In the genomic region with DNA sequence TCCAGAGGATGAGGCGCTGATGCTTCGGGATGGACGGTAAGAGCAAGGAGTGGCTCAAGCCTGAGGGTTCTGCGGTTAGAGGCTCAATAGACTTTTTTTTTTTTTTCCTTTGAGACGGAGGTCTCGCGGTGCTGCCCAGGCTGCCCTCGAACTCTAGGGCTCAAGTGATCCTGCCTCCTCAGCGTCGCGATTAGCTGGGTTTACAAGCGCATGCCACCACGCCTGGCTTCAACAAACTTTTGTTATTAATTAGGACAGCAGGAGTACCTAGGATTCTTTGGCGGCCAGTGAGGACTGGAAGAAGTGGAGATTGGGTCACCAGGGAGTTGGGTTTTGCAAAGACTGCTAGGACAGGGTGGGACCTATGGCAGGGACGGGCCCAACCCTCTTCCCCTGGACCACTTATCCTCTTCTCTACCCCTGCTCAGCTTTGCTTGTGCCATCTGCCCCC, we compare ENCODE assay signal across 1 cellular context.
TF ChIP-seq lines count a peak whose summit lies in the region.

No MANE protein-coding gene starts in this region.

TF ChIP-seq in GM12878, 131 proteins besides CTCF, POLR2A, EP300 and RAD21:
- TF ChIP-seq NFYA (IDR thresholded peaks at IDR 0.05; ENCODE audit: borderline replicate concordance, low read depth, low read length), result no peak
- TF ChIP-seq GATAD2B (conservative IDR thresholded peaks at IDR 0.05; ENCODE audit: low read depth), result no peak
- TF ChIP-seq RUNX3 (IDR thresholded peaks at IDR 0.05; ENCODE audit: low read length), result peak; percentile 75
- no peak for TF ChIP-seq STAT1 (conservative IDR thresholded peaks at IDR 0.05)
- TF ChIP-seq, protein P1, sequence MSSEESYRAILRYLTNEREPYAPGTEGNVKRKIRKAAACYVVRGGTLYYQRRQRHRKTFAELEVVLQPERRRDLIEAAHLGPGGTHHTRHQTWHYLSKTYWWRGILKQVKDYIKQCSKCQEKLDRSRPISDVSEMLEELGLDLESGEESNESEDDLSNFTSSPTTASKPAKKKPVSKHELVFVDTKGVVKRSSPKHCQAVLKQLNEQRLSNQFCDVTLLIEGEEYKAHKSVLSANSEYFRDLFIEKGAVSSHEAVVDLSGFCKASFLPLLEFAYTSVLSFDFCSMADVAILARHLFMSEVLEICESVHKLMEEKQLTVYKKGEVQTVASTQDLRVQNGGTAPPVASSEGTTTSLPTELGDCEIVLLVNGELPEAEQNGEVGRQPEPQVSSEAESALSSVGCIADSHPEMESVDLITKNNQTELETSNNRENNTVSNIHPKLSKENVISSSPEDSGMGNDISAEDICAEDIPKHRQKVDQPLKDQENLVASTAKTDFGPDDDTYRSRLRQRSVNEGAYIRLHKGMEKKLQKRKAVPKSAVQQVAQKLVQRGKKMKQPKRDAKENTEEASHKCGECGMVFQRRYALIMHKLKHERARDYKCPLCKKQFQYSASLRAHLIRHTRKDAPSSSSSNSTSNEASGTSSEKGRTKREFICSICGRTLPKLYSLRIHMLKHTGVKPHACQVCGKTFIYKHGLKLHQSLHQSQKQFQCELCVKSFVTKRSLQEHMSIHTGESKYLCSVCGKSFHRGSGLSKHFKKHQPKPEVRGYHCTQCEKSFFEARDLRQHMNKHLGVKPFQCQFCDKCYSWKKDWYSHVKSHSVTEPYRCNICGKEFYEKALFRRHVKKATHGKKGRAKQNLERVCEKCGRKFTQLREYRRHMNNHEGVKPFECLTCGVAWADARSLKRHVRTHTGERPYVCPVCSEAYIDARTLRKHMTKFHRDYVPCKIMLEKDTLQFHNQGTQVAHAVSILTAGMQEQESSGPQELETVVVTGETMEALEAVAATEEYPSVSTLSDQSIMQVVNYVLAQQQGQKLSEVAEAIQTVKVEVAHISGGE (CRISPR knock-in tag; IDR thresholded peaks at IDR 0.05), result no peak
- no peak for TF ChIP-seq NFIC (IDR thresholded peaks at IDR 0.05; ENCODE audit: low read depth, low read length)
- peak; percentile 33; the same call in 1 of the 2 replicates for TF ChIP-seq ZNF384 (IDR thresholded peaks at IDR 0.05; ENCODE audit: borderline replicate concordance, low read depth, low read length)
